ENCODE assay signal across 1 cellular context in the genomic region with DNA sequence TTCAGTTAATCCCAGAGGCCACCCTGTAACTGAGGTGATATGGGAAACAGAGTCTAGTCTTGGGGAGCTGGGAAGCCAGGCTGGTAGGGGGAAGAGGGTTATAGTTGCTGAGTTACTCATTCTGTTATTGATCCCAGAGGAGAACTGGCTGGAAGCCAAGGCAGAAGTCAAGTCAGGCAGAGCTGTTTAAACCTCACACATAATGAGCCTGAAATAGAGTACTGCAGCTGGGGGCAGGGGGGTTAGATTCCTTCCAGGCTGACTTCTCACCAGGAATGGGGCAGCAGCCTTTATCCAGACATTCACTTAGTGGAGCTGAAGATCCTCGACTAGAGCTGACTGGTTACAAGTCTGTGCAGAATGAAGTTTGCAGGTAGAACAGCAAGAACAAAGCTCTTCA.
TF ChIP-seq lines count a peak whose summit lies in the region.

No MANE protein-coding gene starts in this region.

TF ChIP-seq in liver, 16 proteins besides CTCF, POLR2A, EP300 and RAD21 (continued from another document):
- TF ChIP-seq, protein P1, sequence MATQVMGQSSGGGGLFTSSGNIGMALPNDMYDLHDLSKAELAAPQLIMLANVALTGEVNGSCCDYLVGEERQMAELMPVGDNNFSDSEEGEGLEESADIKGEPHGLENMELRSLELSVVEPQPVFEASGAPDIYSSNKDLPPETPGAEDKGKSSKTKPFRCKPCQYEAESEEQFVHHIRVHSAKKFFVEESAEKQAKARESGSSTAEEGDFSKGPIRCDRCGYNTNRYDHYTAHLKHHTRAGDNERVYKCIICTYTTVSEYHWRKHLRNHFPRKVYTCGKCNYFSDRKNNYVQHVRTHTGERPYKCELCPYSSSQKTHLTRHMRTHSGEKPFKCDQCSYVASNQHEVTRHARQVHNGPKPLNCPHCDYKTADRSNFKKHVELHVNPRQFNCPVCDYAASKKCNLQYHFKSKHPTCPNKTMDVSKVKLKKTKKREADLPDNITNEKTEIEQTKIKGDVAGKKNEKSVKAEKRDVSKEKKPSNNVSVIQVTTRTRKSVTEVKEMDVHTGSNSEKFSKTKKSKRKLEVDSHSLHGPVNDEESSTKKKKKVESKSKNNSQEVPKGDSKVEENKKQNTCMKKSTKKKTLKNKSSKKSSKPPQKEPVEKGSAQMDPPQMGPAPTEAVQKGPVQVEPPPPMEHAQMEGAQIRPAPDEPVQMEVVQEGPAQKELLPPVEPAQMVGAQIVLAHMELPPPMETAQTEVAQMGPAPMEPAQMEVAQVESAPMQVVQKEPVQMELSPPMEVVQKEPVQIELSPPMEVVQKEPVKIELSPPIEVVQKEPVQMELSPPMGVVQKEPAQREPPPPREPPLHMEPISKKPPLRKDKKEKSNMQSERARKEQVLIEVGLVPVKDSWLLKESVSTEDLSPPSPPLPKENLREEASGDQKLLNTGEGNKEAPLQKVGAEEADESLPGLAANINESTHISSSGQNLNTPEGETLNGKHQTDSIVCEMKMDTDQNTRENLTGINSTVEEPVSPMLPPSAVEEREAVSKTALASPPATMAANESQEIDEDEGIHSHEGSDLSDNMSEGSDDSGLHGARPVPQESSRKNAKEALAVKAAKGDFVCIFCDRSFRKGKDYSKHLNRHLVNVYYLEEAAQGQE (IDR thresholded peaks at IDR 0.05): no peak
TF ChIP-seq in liver: peak in this region for 1.
